ENCODE assay signal across 25 cellular contexts in genomic region chr2:126899786-126900185, GRCh38. TPM values are rescaled to one million over a fixed set of nuclear protein-coding genes. Genes with fewer than 3 reads are reported as not detected.
"Had no signal": no experiment of that assay in that cellular context is flagged by ENCODE, and none has a peak within 500 bp of the region (broad histone marks: within the 10 kb centered on the region; RNA-seq: fewer than 3 reads in every experiment).

No MANE protein-coding gene starts in this region.

- DNase-seq: activated CD4-positive, alpha-beta T cell treated with anti-CD3 and anti-CD28 coated beads for 1 hour; activated CD4-positive, alpha-beta T cell treated with anti-CD3 and anti-CD28 coated beads, Interleukin-2, amount 10 ng/mL, durations not matched to agents 24 days and 14 days; activated CD4-positive, alpha-beta T cell treated with anti-CD3 and anti-CD28 coated beads, Interleukin-2, amount 50 U/mL, for 48 hours; activated CD8-positive, alpha-beta memory T cell treated with anti-CD3 and anti-CD28 coated beads, Interleukin-2, amount 10 ng/mL, durations not matched to agents 7 days and 5 days; activated gamma-delta T cell; activated naive CD4-positive, alpha-beta T cell treated with anti-CD3 and anti-CD28 coated beads for 36 hours; activated T-cell treated with anti-CD3 and anti-CD28 coated beads, Interleukin-2, amount 50 U/mL, for 24 hours; amygdala; IMR-90; Kasumi-1; KBM-7; NCI-H1105 treated with DMSO at 0.1 percent for 48 hours; NCI-H1436 treated with DMSO at 0.1 percent for 48 hours; NCI-H187; NCI-H2081 treated with DMSO at 0.1 percent for 48 hours; NCI-H446; NCI-H524; PC-3; SHP77 treated with DMSO at 0.1 percent for 48 hours had no signal

- H3K36me3 Mint-ChIP-seq: activated CD8-positive, alpha-beta memory T cell treated with anti-CD3 and anti-CD28 coated beads, Interleukin-2, amount 10 ng/mL, durations not matched to agents 7 days and 5 days; brain had no signal

- ATAC-seq: activated CD8-positive, alpha-beta memory T cell treated with anti-CD3 and anti-CD28 coated beads, Interleukin-2, amount 10 ng/mL, durations not matched to agents 7 days and 5 days; PC-3; WTC11 had no signal

- H3K27me3 Mint-ChIP-seq: activated CD4-positive, alpha-beta T cell treated with anti-CD3 and anti-CD28 coated beads, Interleukin-2, amount 10 ng/mL, durations not matched to agents 24 days and 14 days had no signal

- H3K4me1 Mint-ChIP-seq: activated CD4-positive, alpha-beta T cell treated with anti-CD3 and anti-CD28 coated beads, Interleukin-2, amount 10 ng/mL, durations not matched to agents 24 days and 14 days; activated CD8-positive, alpha-beta memory T cell treated with anti-CD3 and anti-CD28 coated beads, Interleukin-2, amount 10 ng/mL, durations not matched to agents 7 days and 5 days; brain had no signal

- H3K4me3 Mint-ChIP-seq: activated CD4-positive, alpha-beta T cell treated with anti-CD3 and anti-CD28 coated beads, Interleukin-2, amount 10 ng/mL, durations not matched to agents 24 days and 14 days; activated CD8-positive, alpha-beta memory T cell treated with anti-CD3 and anti-CD28 coated beads, Interleukin-2, amount 10 ng/mL, durations not matched to agents 7 days and 5 days; activated naive CD4-positive, alpha-beta T cell treated with anti-CD3 and anti-CD28 coated beads for 36 hours; activated naive CD8-positive, alpha-beta T cell; activated T-cell treated with anti-CD3 and anti-CD28 coated beads, Interleukin-2, amount 50 U/mL, for 24 hours; brain; T-helper 1 cell treated with Interleukin-12 subunit alpha and Interleukin-12 subunit beta and Interleukin-4 antibody, amounts not matched to agents 30 μg/mL and 1 μg/mL, for 36 hours; WTC11 had no signal

- H3K27ac Mint-ChIP-seq: activated CD4-positive, alpha-beta T cell treated with anti-CD3 and anti-CD28 coated beads, Interleukin-2, amount 10 ng/mL, durations not matched to agents 24 days and 14 days; activated CD8-positive, alpha-beta memory T cell treated with anti-CD3 and anti-CD28 coated beads, Interleukin-2, amount 10 ng/mL, durations not matched to agents 7 days and 5 days; activated naive CD4-positive, alpha-beta T cell treated with anti-CD3 and anti-CD28 coated beads for 36 hours; activated naive CD8-positive, alpha-beta T cell; activated T-cell treated with anti-CD3 and anti-CD28 coated beads, Interleukin-2, amount 50 U/mL, for 24 hours; brain; T-helper 1 cell treated with Interleukin-12 subunit alpha and Interleukin-12 subunit beta and Interleukin-4 antibody, amounts not matched to agents 30 μg/mL and 1 μg/mL, for 36 hours; WTC11 had no signal

- H3K9me3 Mint-ChIP-seq: activated CD4-positive, alpha-beta T cell treated with anti-CD3 and anti-CD28 coated beads, Interleukin-2, amount 10 ng/mL, durations not matched to agents 24 days and 14 days; activated T-cell treated with anti-CD3 and anti-CD28 coated beads, Interleukin-2, amount 50 U/mL, for 24 hours; T-helper 1 cell treated with Interleukin-12 subunit alpha and Interleukin-12 subunit beta and Interleukin-4 antibody, amounts not matched to agents 30 μg/mL and 1 μg/mL, for 36 hours had no signal

RNA-seq across cellular contexts. Expression of gene TEX51, which starts 1.1 kb away (rescaled TPM):
- total RNA-seq: activated CD4-positive, alpha-beta T cell treated with anti-CD3 and anti-CD28 coated beads, Interleukin-2, amount 10 ng/mL, durations not matched to agents 24 days and 14 days; activated CD8-positive, alpha-beta memory T cell treated with anti-CD3 and anti-CD28 coated beads, Interleukin-2, amount 10 ng/mL, durations not matched to agents 7 days and 5 days; activated naive CD4-positive, alpha-beta T cell treated with anti-CD3 and anti-CD28 coated beads for 36 hours; astrocyte; IMR-90; PC-3; SK-MEL-5; WTC11 had no signal
- polyA plus RNA-seq: IMR-90 had no signal
